Comparison of ENCODE assay signal across 8 cellular contexts in the genomic region with DNA sequence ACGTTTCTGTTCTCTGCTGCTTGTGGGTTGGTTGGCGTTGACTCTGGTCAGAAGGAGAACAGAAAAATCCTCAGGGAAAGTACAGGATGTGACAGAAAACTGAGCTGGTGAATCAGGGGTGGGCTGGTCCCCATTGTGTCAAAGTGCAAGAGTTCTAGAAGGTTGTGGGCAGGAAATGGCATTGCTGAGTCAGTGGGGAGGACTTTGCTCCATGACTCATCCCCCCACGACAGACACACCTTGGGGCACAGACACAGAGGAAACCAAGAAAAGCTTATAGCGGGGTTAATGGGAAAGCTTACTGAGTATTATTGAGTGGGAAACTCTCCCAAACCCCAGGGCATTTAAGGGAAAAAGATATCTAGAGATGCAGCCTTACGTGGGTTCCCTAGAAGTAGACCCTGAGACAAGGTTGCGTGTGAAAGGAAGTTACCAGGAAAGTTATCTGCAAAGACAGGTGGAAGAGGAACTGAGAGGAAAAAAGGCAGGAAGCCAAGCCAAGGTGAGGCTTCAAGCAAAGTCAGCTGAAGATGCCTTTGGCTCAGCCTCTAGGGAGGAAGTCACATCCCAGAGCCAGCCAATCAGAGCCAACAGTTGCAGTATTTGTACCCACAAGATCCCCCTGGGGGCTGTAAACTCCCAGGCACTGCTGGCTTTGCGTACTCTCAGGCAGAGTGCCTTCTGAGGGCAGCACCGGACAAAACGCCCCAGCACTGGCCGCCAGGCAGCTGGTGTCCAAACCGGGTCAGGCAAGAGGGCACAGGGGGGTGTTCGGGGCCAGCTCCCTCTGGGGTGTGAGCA.
A peak's percentile ranks its signal among the peaks of the same experiment; 100 is the strongest.
DNase-seq lines count a peak whose midpoint lies in the region; ATAC-seq and TF ChIP-seq lines count a peak whose summit lies in the region.

No MANE protein-coding gene starts in this region.

- ATAC-seq in HG03442 (IDR thresholded peaks at IDR 0.05; ENCODE audit: unreplicated experiment) = peak; percentile 71

- H3K27ac ChIP-seq in left ventricle myocardium inferior (replicated peaks) (peak overlapping the region; percentile 54), right atrium auricular region (peak overlapping the region in 1 of 2 donors; percentile 11)

- DNase-seq in left ventricle myocardium inferior = no peak
- no peak for DNase-seq in right atrium auricular region (ENCODE audit: low spot score)
- DNase-seq in activated CD4-positive, alpha-beta T cell treated with anti-CD3 and anti-CD28 coated beads, Interleukin-2, amount 50 U/mL, for 48 hours = peak; percentile 64 to 77
- DNase-seq in foreskin melanocyte = peak; percentile 29
- DNase-seq in stimulated activated CD8-positive, alpha-beta memory T cell treated with anti-CD3 and anti-CD28 coated beads, Interleukin-4, amount 100 ng/mL, for 4 hours (ENCODE audit: low read depth in 2 of 2, low spot score in 1 of 2) = peak; percentile 20
- no peak for DNase-seq in NCI-H446 (lab: John Stamatoyannopoulos, UW)
- no peak for DNase-seq in ureter (ENCODE audit: low spot score)

- peaks cover 4% of the 10 kb centered on the region for H3K9me3 ChIP-seq in left ventricle myocardium inferior (replicated peaks)
- H3K9me3 ChIP-seq in right atrium auricular region = no peaks in the 10 kb centered on the region

- H3K27me3 ChIP-seq in left ventricle myocardium inferior (ENCODE audit: low read depth) = peaks cover 70% of the 10 kb centered on the region
- H3K27me3 ChIP-seq in right atrium auricular region = no peaks in the 10 kb centered on the region

- intact Hi-C loops in left ventricle myocardium inferior (cut with micrococcal nuclease) = no loop called here

- H3K36me3 ChIP-seq in left ventricle myocardium inferior (no peaks in the 10 kb centered on the region), right atrium auricular region (no peaks in the 10 kb centered on the region)

- H3K4me1 ChIP-seq in left ventricle myocardium inferior = peaks cover 34% of the 10 kb centered on the region
- peaks cover 0 to 39% of the 10 kb centered on the region in 2 donors for H3K4me1 ChIP-seq in right atrium auricular region

- no peak overlapping the region for H3K4me3 ChIP-seq in left ventricle myocardium inferior
- H3K4me3 ChIP-seq in right atrium auricular region = no peak overlapping the region

- no peak for TF ChIP-seq CTCF in left ventricle myocardium inferior (IDR thresholded peaks at IDR 0.05; ENCODE audit: borderline replicate concordance)
- no peak for TF ChIP-seq CTCF in right atrium auricular region (IDR thresholded peaks at IDR 0.05)

Comparison
In these comparisons a context has a peak if more than half of its experiments do, and no peak if none do; other contexts are left out.
1. DNase-seq: peak in activated CD4-positive, alpha-beta T cell treated with anti-CD3 and anti-CD28 coated beads, Interleukin-2, amount 50 U/mL, for 48 hours (2 of 2), foreskin melanocyte (single experiment) and stimulated activated CD8-positive, alpha-beta memory T cell treated with anti-CD3 and anti-CD28 coated beads, Interleukin-4, amount 100 ng/mL, for 4 hours (2 of 2); none in left ventricle myocardium inferior (single experiment), right atrium auricular region (single experiment), NCI-H446 (0 of 2) and ureter (single experiment).